1 cellular context compared by ENCODE assay signal in genomic region chr6:41920921-41921711, GRCh38.
A peak's percentile ranks its signal among the peaks of the same experiment; 100 is the strongest.
TF ChIP-seq lines count a peak whose summit lies in the region.

BYSL (plus strand) TSS chr6:41921499; CDS start chr6:41921563, 64 bp downstream.
MED20 (minus strand) TSS chr6:41921139; CDS start chr6:41921018, 121 bp downstream.

TF ChIP-seq in HepG2, 621 proteins besides CTCF, POLR2A, EP300 and RAD21 (continued from another document and continues in another):
- TF ChIP-seq HMG20B (CRISPR knock-in tag; conservative IDR thresholded peaks at IDR 0.05) = no peak
- peak; percentile 83 for TF ChIP-seq ZNF605 (CRISPR knock-in tag; IDR thresholded peaks at IDR 0.05)
- 0 out of 2 replicates have a peak, but pooled peaks have one; percentile 46 for TF ChIP-seq ZNF121 (CRISPR knock-in tag; IDR thresholded peaks at IDR 0.05)
- TF ChIP-seq ZNF343 (CRISPR knock-in tag; IDR thresholded peaks at IDR 0.05) = 0 out of 2 replicates have a peak, but pooled peaks have one; percentile 73
- TF ChIP-seq RXRA (CRISPR knock-in tag; IDR thresholded peaks at IDR 0.05) = peak; percentile 46; the same call in 1 of the 2 replicates
- no peak for TF ChIP-seq AHR (CRISPR knock-in tag; IDR thresholded peaks at IDR 0.05)
- TF ChIP-seq MIER2 (CRISPR knock-in tag; IDR thresholded peaks at IDR 0.05) = no peak
- no peak for TF ChIP-seq ZSCAN31 (CRISPR knock-in tag; IDR thresholded peaks at IDR 0.05; ENCODE audit: low read depth)
- no peak for TF ChIP-seq BATF2 (CRISPR knock-in tag; IDR thresholded peaks at IDR 0.05)
- peak; percentile 81; the same call in 1 of the 2 replicates for TF ChIP-seq REXO4 (CRISPR knock-in tag; IDR thresholded peaks at IDR 0.05; ENCODE audit: borderline replicate concordance)
- TF ChIP-seq RFX3 (CRISPR knock-in tag; IDR thresholded peaks at IDR 0.05) = no peak
- TF ChIP-seq DNMT1 (CRISPR knock-in tag; IDR thresholded peaks at IDR 0.05) = no peak; the same call in 1 of the 2 replicates
- no peak for TF ChIP-seq RFX1 (IDR thresholded peaks at IDR 0.05)
- peak; percentile 81 for TF ChIP-seq GMEB1 (CRISPR knock-in tag; IDR thresholded peaks at IDR 0.05; ENCODE audit: borderline replicate concordance)
- TF ChIP-seq ZC3H13 (CRISPR knock-in tag; IDR thresholded peaks at IDR 0.05) = no peak; the same call in 1 of the 2 replicates
- peak; percentile 43; the same call in 1 of the 2 replicates for TF ChIP-seq ZNF770 (CRISPR knock-in tag; IDR thresholded peaks at IDR 0.05)
- TF ChIP-seq ZBTB2 (CRISPR knock-in tag; IDR thresholded peaks at IDR 0.05; ENCODE audit: low read depth) = no peak
- peak; percentile 97 for TF ChIP-seq ZFP91 (CRISPR knock-in tag; IDR thresholded peaks at IDR 0.05; ENCODE audit: borderline replicate concordance)
- peak; percentile 57 for TF ChIP-seq ZNF749 (CRISPR knock-in tag; IDR thresholded peaks at IDR 0.05; ENCODE audit: borderline replicate concordance)
- TF ChIP-seq ZNF564 (CRISPR knock-in tag; IDR thresholded peaks at IDR 0.05) = no peak; the same call in 1 of the 2 replicates
- peak; percentile 99 for TF ChIP-seq ASH2L (IDR thresholded peaks at IDR 0.05; ENCODE audit: insufficient read length, low read depth, low read length)
- peak; percentile 74; the same call in 1 of the 2 replicates for TF ChIP-seq DRAP1 (CRISPR knock-in tag; IDR thresholded peaks at IDR 0.05)
- no peak for TF ChIP-seq CENPBD1 (CRISPR knock-in tag; IDR thresholded peaks at IDR 0.05; ENCODE audit: borderline replicate concordance, low read depth)
- no peak for TF ChIP-seq GPN1 (CRISPR knock-in tag; IDR thresholded peaks at IDR 0.05; ENCODE audit: borderline replicate concordance)
- no peak for TF ChIP-seq ADNP (CRISPR knock-in tag; IDR thresholded peaks at IDR 0.05)
- peak; percentile 99 for TF ChIP-seq ZNF501 (CRISPR knock-in tag; IDR thresholded peaks at IDR 0.05)
- TF ChIP-seq MXD4 (CRISPR knock-in tag; IDR thresholded peaks at IDR 0.05) = peak; percentile 97
- peak; percentile 55; the same call in 1 of the 2 replicates for TF ChIP-seq TOE1 (CRISPR knock-in tag; IDR thresholded peaks at IDR 0.05)
- no peak for TF ChIP-seq PAWR (CRISPR knock-in tag; IDR thresholded peaks at IDR 0.05; ENCODE audit: borderline replicate concordance)
- no peak for TF ChIP-seq RNF219 (CRISPR knock-in tag; IDR thresholded peaks at IDR 0.05)
- no peak; the same call in 1 of the 2 replicates for TF ChIP-seq ZNF235 (CRISPR knock-in tag; IDR thresholded peaks at IDR 0.05; ENCODE audit: borderline replicate concordance)
- TF ChIP-seq ZNF430 (CRISPR knock-in tag; IDR thresholded peaks at IDR 0.05) = no peak
- TF ChIP-seq MNT (IDR thresholded peaks at IDR 0.05) = peak; percentile 48
- no peak; the same call in 1 of the 2 replicates for TF ChIP-seq MTERF4 (CRISPR knock-in tag; IDR thresholded peaks at IDR 0.05)
- peak; percentile 88; the same call in 1 of the 2 replicates for TF ChIP-seq ZSCAN5A (CRISPR knock-in tag; IDR thresholded peaks at IDR 0.05; ENCODE audit: borderline replicate concordance)
- no peak; the same call in 1 of the 2 replicates for TF ChIP-seq NFKBIZ (CRISPR knock-in tag; IDR thresholded peaks at IDR 0.05)
- 0 out of 2 replicates have a peak, but pooled peaks have one; percentile 25 for TF ChIP-seq ZNF292 (CRISPR knock-in tag; IDR thresholded peaks at IDR 0.05; ENCODE audit: borderline replicate concordance, low read depth)
- TF ChIP-seq ZNF580 (CRISPR knock-in tag; IDR thresholded peaks at IDR 0.05; ENCODE audit: borderline replicate concordance, low read depth) = peak; percentile 15; the same call in 1 of the 2 replicates
- TF ChIP-seq HNRNPH1 (optimal IDR thresholded peaks at IDR 0.05; ENCODE audit: low read depth, low read length) = peak; percentile 14
- TF ChIP-seq SP2 (CRISPR knock-in tag; IDR thresholded peaks at IDR 0.05) = peak; percentile 42; the same call in 1 of the 2 replicates
- peak; percentile 17; the same call in 1 of the 2 replicates for TF ChIP-seq NFYC (CRISPR knock-in tag; IDR thresholded peaks at IDR 0.05)
- peak; percentile 63; the same call in 1 of the 2 replicates for TF ChIP-seq ZNF761 (CRISPR knock-in tag; conservative IDR thresholded peaks at IDR 0.05)
- TF ChIP-seq PLSCR1 (CRISPR knock-in tag; IDR thresholded peaks at IDR 0.05; ENCODE audit: borderline replicate concordance) = no peak
- no peak for TF ChIP-seq NONO (IDR thresholded peaks at IDR 0.05)
- peak; percentile 62 for TF ChIP-seq NONO (CRISPR knock-in tag; conservative IDR thresholded peaks at IDR 0.05)
- TF ChIP-seq NRL (CRISPR knock-in tag; IDR thresholded peaks at IDR 0.05; ENCODE audit: borderline replicate concordance) = peak; percentile 94; the same call in 1 of the 2 replicates
- TF ChIP-seq DMAP1 (CRISPR knock-in tag; IDR thresholded peaks at IDR 0.05) = peak; percentile 98
- TF ChIP-seq MBNL3 (CRISPR knock-in tag; conservative IDR thresholded peaks at IDR 0.05) = no peak
- TF ChIP-seq HES4 (CRISPR knock-in tag; IDR thresholded peaks at IDR 0.05; ENCODE audit: borderline replicate concordance) = no peak; the same call in 1 of the 2 replicates
- TF ChIP-seq XRCC5 (optimal IDR thresholded peaks at IDR 0.05; ENCODE audit: low read length) = peak; percentile 97
